In genomic region chr12:47488888-47489287, GRCh38 we compare ENCODE assay signal across 19 cellular contexts.
DNase-seq lines count a peak whose midpoint lies in the region; TF ChIP-seq lines count a peak whose summit lies in the region.
"Had no signal": no experiment of that assay in that cellular context is flagged by ENCODE, and none has a peak within 500 bp of the region (broad histone marks: within the 10 kb centered on the region; RNA-seq: fewer than 3 reads in every experiment).

No MANE protein-coding gene starts in this region.

- no peak overlapping the region for H3K9ac ChIP-seq in GM23248
- H3K9ac ChIP-seq: BLaER1 had no signal

- H3F3A ChIP-seq in GM23248 (ENCODE audit: insufficient read depth) = peaks cover 9% of the 10 kb centered on the region; the same call in 1 of the 2 replicates

- peak overlapping the region; percentile 14 for H3K4me2 ChIP-seq in GM23248 (ENCODE audit: unreplicated experiment)
- H3K4me2 ChIP-seq: BLaER1 had no signal

- no peaks in the 10 kb centered on the region for H3K4me1 Mint-ChIP-seq in osteocyte (ENCODE audit: unreplicated experiment)
- H3K4me1 Mint-ChIP-seq: B cell; CD4-positive, CD25-positive, alpha-beta regulatory T cell had no signal

- in situ Hi-C loops in GM23248 (cut with MboI) = no loop called here

- no peaks in the 10 kb centered on the region for H3K79me2 ChIP-seq in GM23248 (ENCODE audit: insufficient read depth)

- H3K36me3 ChIP-seq in GM23248 (ENCODE audit: low read depth) = no peaks in the 10 kb centered on the region
- H3K36me3 ChIP-seq: BLaER1, HAP-1 had no signal

- no peak overlapping the region for H3K27ac Mint-ChIP-seq in osteocyte (ENCODE audit: unreplicated experiment)
- H3K27ac Mint-ChIP-seq: B cell; CD4-positive, CD25-positive, alpha-beta regulatory T cell; CD8-positive, alpha-beta memory T cell; HFFc6 had no signal

- H3K4me3 Mint-ChIP-seq in osteocyte (ENCODE audit: unreplicated experiment) = no peak overlapping the region
- H3K4me3 Mint-ChIP-seq: B cell; CD4-positive, CD25-positive, alpha-beta regulatory T cell; CD8-positive, alpha-beta memory T cell; HFFc6 had no signal

- no peaks in the 10 kb centered on the region for H3K9me2 ChIP-seq in GM23248 (ENCODE audit: insufficient read depth)

- no peaks in the 10 kb centered on the region for H4K20me1 ChIP-seq in GM23248 (ENCODE audit: insufficient read depth)
- H4K20me1 ChIP-seq: BLaER1 had no signal

- peak; percentile 13 for DNase-seq in AG10803 (ENCODE audit: low read depth)
- peak; percentile 38 for DNase-seq in GM23248
- peak; percentile 12 for DNase-seq in amniotic epithelial cell (ENCODE audit: low read depth)
- DNase-seq in osteocyte (ENCODE audit: extremely low spot score, unreplicated experiment) = no peak
- no peak for DNase-seq in cerebellar nuclear complex (lab: John Stamatoyannopoulos, UW)
- DNase-seq in NK-92 (lab: John Stamatoyannopoulos, UW; ENCODE audit: unreplicated experiment) = no peak
- DNase-seq: CD4-positive, CD25-positive, alpha-beta regulatory T cell; CD8-positive, alpha-beta memory T cell; DMS 273 treated with DMSO at 0.1 percent for 48 hours; DMS79; EL; GDM1; GOT3; HFFc6 had no signal

- 55 to 71% methylated on average over 1 of the region's 1 CpG for WGBS in GM23248 (ENCODE audit: low coverage in 1 of 2, low lambda C conversion rate in 2 of 2, missing lambda C conversion rate in 2 of 2), 2 experiments

- no peaks in the 10 kb centered on the region for H3K9me3 ChIP-seq in GM23248 (ENCODE audit: low read depth)
- H3K9me3 ChIP-seq: HAP-1 had no signal

- H3K27me3 ChIP-seq in GM23248 (replicated peaks; ENCODE audit: insufficient read depth) = peaks cover 13% of the 10 kb centered on the region
- H3K27me3 ChIP-seq: BLaER1 had no signal

- H3K4me3 ChIP-seq in AG10803 (ENCODE audit: low read length) (no peak overlapping the region), GM23248 (no peak overlapping the region)
- H3K4me3 ChIP-seq: BLaER1, HAP-1 had no signal

- H3K27me3 Mint-ChIP-seq in osteocyte (ENCODE audit: unreplicated experiment) = peaks cover 53% of the 10 kb centered on the region

- peaks cover 6% of the 10 kb centered on the region for H3K4me1 ChIP-seq in GM23248 (ENCODE audit: insufficient read depth)
- H3K4me1 ChIP-seq: BLaER1, HAP-1 had no signal

- H3K36me3 Mint-ChIP-seq in osteocyte (ENCODE audit: unreplicated experiment) = no peaks in the 10 kb centered on the region
- H3K36me3 Mint-ChIP-seq: CD4-positive, CD25-positive, alpha-beta regulatory T cell had no signal

- H3K27ac ChIP-seq in GM23248 = no peak overlapping the region
- H3K27ac ChIP-seq: 22Rv1, BLaER1, C4-2B had no signal

- no peak for TF ChIP-seq CTCF in AG10803 (conservative IDR thresholded peaks at IDR 0.05; ENCODE audit: low read length)
- no peak for TF ChIP-seq CTCF in osteocyte (IDR thresholded peaks at IDR 0.05)

- H3K9me3 Mint-ChIP-seq in osteocyte (ENCODE audit: unreplicated experiment) = peaks cover 5% of the 10 kb centered on the region
- H3K9me3 Mint-ChIP-seq: HFFc6 had no signal

- no peak overlapping the region for H2AFZ ChIP-seq in GM23248

Comparison
In these comparisons a context has a peak if more than half of its experiments do, and no peak if none do; other contexts are left out.
1. DNase-seq: peak in AG10803 (single experiment), GM23248 (single experiment) and amniotic epithelial cell (single experiment); none in osteocyte (single experiment), cerebellar nuclear complex (0 of 2) and NK-92 (single experiment).